In the genomic region with DNA sequence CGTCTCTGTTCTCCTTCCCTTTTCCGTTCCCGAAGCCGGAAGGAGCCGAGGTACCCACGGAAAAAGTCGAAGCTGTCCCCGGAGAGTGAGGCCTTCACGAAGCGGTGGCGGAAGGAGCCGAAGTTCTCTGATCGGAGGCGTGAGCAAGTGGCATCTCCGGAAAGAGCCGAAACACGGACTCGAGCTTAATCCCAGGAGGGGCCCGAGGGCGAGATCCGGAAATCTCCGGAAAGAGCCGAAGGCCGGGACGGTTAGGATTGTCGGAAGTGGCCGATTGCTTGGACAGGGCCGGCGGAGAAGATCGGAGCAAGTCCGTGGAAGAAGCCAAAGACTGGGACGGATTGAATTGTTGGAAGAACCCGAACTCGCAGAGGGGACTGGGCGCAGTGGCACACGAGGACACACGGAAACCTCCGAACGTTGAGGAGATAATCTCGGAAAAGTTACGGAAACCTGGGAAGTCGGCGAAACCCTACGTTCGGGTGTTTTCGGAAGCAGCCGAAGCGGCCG, we compare ENCODE assay signal across 1 cellular context.
TF ChIP-seq lines count a peak whose summit lies in the region.

No MANE protein-coding gene starts in this region.

TF ChIP-seq in GM12878, 131 proteins besides CTCF, POLR2A, EP300 and RAD21:
- TF ChIP-seq TARDBP (IDR thresholded peaks at IDR 0.05; ENCODE audit: borderline replicate concordance) (no peak), SREBF1 (IDR thresholded peaks at IDR 0.05; ENCODE audit: low read length) (no peak), PKNOX1 (IDR thresholded peaks at IDR 0.05) (peak; percentile 74), IRF5 (IDR thresholded peaks at IDR 0.05; ENCODE audit: borderline replicate concordance) (no peak), MEF2B (IDR thresholded peaks at IDR 0.05; ENCODE audit: partially characterized antibody, poor library complexity, severe bottlenecking) (peak; percentile 92), STAT3 (IDR thresholded peaks at IDR 0.05; ENCODE audit: low read depth, low read length) (peak; percentile 10; the same call in 1 of the 2 replicates), PML (IDR thresholded peaks at IDR 0.05; ENCODE audit: low read length) (0 out of 2 replicates have a peak, but pooled peaks have one; percentile 16), CHD1 (IDR thresholded peaks at IDR 0.05; ENCODE audit: low read depth, low read length) (0 out of 2 replicates have a peak, but pooled peaks have one; percentile 23), GABPA (IDR thresholded peaks at IDR 0.05; ENCODE audit: low read depth) (0 out of 2 replicates have a peak, but pooled peaks have one; percentile 64), SMAD5 (IDR thresholded peaks at IDR 0.05; ENCODE audit: low read depth) (no peak)
